ENCODE assay signal across 1 cellular context in the genomic region with DNA sequence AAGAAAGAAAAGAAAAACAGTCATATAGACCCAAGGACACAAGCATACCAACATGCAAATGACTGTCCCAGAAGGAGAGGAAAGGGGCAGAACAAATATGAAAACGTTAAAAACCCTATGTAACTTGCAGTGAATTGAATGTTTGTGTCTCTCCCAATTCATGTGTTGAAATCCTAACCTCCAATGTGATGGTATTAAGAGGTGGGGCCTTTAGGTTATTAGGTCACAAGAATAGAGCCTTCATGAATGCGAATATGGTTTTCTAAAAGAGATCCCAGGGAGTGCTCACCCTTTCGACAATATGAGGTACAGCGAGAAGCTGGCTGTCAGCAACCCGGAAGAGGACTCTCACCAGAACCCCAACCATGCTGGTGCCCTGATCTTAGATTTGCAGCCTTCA.
TF ChIP-seq lines count a peak whose summit lies in the region.

No MANE protein-coding gene starts in this region.

TF ChIP-seq in GM23338, 12 proteins besides CTCF, POLR2A, EP300 and RAD21 (continued from another document):
- TF ChIP-seq ZNF462 (CRISPR knock-in tag; IDR thresholded peaks at IDR 0.05) (no peak), STAT1 (IDR thresholded peaks at IDR 0.05; ENCODE audit: unreplicated experiment) (no peak), ETS1 (IDR thresholded peaks at IDR 0.05) (no peak), ZNF331 (CRISPR knock-in tag; IDR thresholded peaks at IDR 0.05; ENCODE audit: low read depth) (no peak), NANOG (IDR thresholded peaks at IDR 0.05; ENCODE audit: borderline replicate concordance) (no peak), EZH2 (IDR thresholded peaks at IDR 0.05; ENCODE audit: low read depth, unreplicated experiment) (no peak), REST (IDR thresholded peaks at IDR 0.05; ENCODE audit: unreplicated experiment) (no peak), EZH2phosphoT487 (IDR thresholded peaks at IDR 0.05; ENCODE audit: unreplicated experiment) (no peak)
